In genomic region chr9:18824095-18824666, GRCh38 we compare ENCODE assay signal across 1 cellular context.
TF ChIP-seq lines count a peak whose summit lies in the region.

No MANE protein-coding gene starts in this region.

TF ChIP-seq in H1, 55 proteins besides CTCF, POLR2A, EP300 and RAD21:
- TF ChIP-seq CHD7 (IDR thresholded peaks at IDR 0.05; ENCODE audit: insufficient replicate concordance, low read length) (no peak), SAP30 (IDR thresholded peaks at IDR 0.05; ENCODE audit: insufficient read depth, insufficient replicate concordance, low read length) (no peak), NANOG (IDR thresholded peaks at IDR 0.05; ENCODE audit: insufficient read depth, low read depth, low read length, poor library complexity, severe bottlenecking) (no peak), YY1 (IDR thresholded peaks at IDR 0.05; ENCODE audit: low read depth, low read length) (no peak), ZNF274 (IDR thresholded peaks at IDR 0.05; ENCODE audit: borderline replicate concordance, extremely low read depth, low read length) (no peak), HDAC2 (IDR thresholded peaks at IDR 0.05; ENCODE audit: borderline replicate concordance in 1 of 2, low read depth in 2 of 2, low read length in 2 of 2) (no peak), GTF2F1 (IDR thresholded peaks at IDR 0.05; ENCODE audit: borderline replicate concordance, low read depth, low read length) (no peak), CBX8 (IDR thresholded peaks at IDR 0.05; ENCODE audit: borderline replicate concordance, low read depth, low read length) (no peak), BCL11A (IDR thresholded peaks at IDR 0.05; ENCODE audit: low read depth in 2 of 2, low read length in 2 of 2) (no peak), SIN3A (conservative IDR thresholded peaks at IDR 0.05 in 1 of 2, IDR thresholded peaks at IDR 0.05 in 1 of 2; ENCODE audit: low read depth in 1 of 2, low read length in 2 of 2) (no peak), TAF1 (IDR thresholded peaks at IDR 0.05; ENCODE audit: low read depth, low read length) (no peak), BACH1 (IDR thresholded peaks at IDR 0.05; ENCODE audit: low read length) (no peak), KDM4A (IDR thresholded peaks at IDR 0.05; ENCODE audit: low read depth, low read length, severe bottlenecking) (no peak), BRCA1 (IDR thresholded peaks at IDR 0.05; ENCODE audit: low read depth, low read length) (no peak), NRF1 (IDR thresholded peaks at IDR 0.05; ENCODE audit: low read depth, low read length) (no peak)
